ENCODE assay signal across 20 cellular contexts in genomic region chr6:119609865-119610264, GRCh38.
DNase-seq lines count a peak whose midpoint lies in the region; ATAC-seq and TF ChIP-seq lines count a peak whose summit lies in the region.
"Had no signal": no experiment of that assay in that cellular context is flagged by ENCODE, and none has a peak within 500 bp of the region (broad histone marks: within the 10 kb centered on the region; RNA-seq: fewer than 3 reads in every experiment).

No MANE protein-coding gene starts in this region.

- peaks cover 24% of the 10 kb centered on the region for H3K4me1 ChIP-seq in ACC112 (ENCODE audit: control insufficient read depth, insufficient read depth, low read length, unreplicated experiment)
- H3K4me1 ChIP-seq in PC-3 (ENCODE audit: insufficient read depth, low read length), result no peaks in the 10 kb centered on the region

- no peak overlapping the region for H3K9ac ChIP-seq in PC-3 (ENCODE audit: low read length)

- peaks cover under 1% of the 10 kb centered on the region for H3K27me3 Mint-ChIP-seq in activated T-helper 1 cell treated with anti-CD3 and anti-CD28 coated beads, Interleukin-12 subunit alpha, Interleukin-12 subunit beta, Interleukin-2, Interleukin-4 antibody, amounts not matched to agents 30 ng/mL and 10 ng/mL and 1 ng/mL, durations not matched to agents 14 hours and 24 hours and 36 hours (ENCODE audit: insufficient read depth)

- H3K4me1 Mint-ChIP-seq in activated T-helper 1 cell treated with anti-CD3 and anti-CD28 coated beads, Interleukin-12 subunit alpha, Interleukin-12 subunit beta, Interleukin-2, Interleukin-4 antibody, amounts not matched to agents 30 ng/mL and 10 ng/mL and 1 ng/mL, durations not matched to agents 14 hours and 24 hours and 36 hours (ENCODE audit: low read depth), result peaks cover 11% of the 10 kb centered on the region

- H3K9me3 Mint-ChIP-seq in activated T-helper 1 cell treated with anti-CD3 and anti-CD28 coated beads, Interleukin-12 subunit alpha, Interleukin-12 subunit beta, Interleukin-2, Interleukin-4 antibody, amounts not matched to agents 30 ng/mL and 10 ng/mL and 1 ng/mL, durations not matched to agents 14 hours and 24 hours and 36 hours, result no peaks in the 10 kb centered on the region

- BruUV-seq in PC-3 (replicated peaks; lab: Mats Ljungman, UMichigan), result no TSS peak

- H3K4me2 ChIP-seq in PC-3 (ENCODE audit: low read length), result no peak overlapping the region

- ATAC-seq in GM19395 (IDR thresholded peaks at IDR 0.05; ENCODE audit: unreplicated experiment) (peak; percentile 61), HG02885 (IDR thresholded peaks at IDR 0.05; ENCODE audit: poor library complexity, unreplicated experiment) (peak; percentile 54), PC-3 (no peak)

- H2AFZ ChIP-seq in ACC112 (ENCODE audit: low read length, unreplicated experiment) (peak overlapping the region; percentile 57), PC-3 (ENCODE audit: low read length) (no peak overlapping the region)

- H3K79me2 ChIP-seq in ACC112 (ENCODE audit: control insufficient read depth, insufficient read depth, low read length, unreplicated experiment), result no peaks in the 10 kb centered on the region
- H3K79me2 ChIP-seq in PC-3 (ENCODE audit: low read length), result no peaks in the 10 kb centered on the region

- CTCF ChIA-PET in PC-3 (lab: Charles Lee), result no interaction called here

- no peak overlapping the region for H3K4me3 Mint-ChIP-seq in activated T-helper 1 cell treated with anti-CD3 and anti-CD28 coated beads, Interleukin-12 subunit alpha, Interleukin-12 subunit beta, Interleukin-2, Interleukin-4 antibody, amounts not matched to agents 30 ng/mL and 10 ng/mL and 1 ng/mL, durations not matched to agents 14 hours and 24 hours and 36 hours
- H3K4me3 Mint-ChIP-seq: HFFc6 had no signal

- H3K27ac ChIP-seq in ACC112 (ENCODE audit: low read depth, low read length) (no peak overlapping the region), PC-3 (ENCODE audit: low read length) (no peak overlapping the region)
- H3K27ac ChIP-seq: SJSA1 had no signal

- no peaks in the 10 kb centered on the region for H3K9me2 ChIP-seq in PC-3 (replicated peaks; ENCODE audit: low read length)

- H3K36me3 ChIP-seq in ACC112 (ENCODE audit: insufficient read depth, low read length) (no peaks in the 10 kb centered on the region), PC-3 (ENCODE audit: low read depth, low read length) (no peaks in the 10 kb centered on the region)
- H3K36me3 ChIP-seq: SJSA1 had no signal

- H3K27me3 ChIP-seq in ACC112 (ENCODE audit: insufficient read depth, low read length) (no peaks in the 10 kb centered on the region), PC-3 (ENCODE audit: low read length) (no peaks in the 10 kb centered on the region)
- H3K27me3 ChIP-seq: SJSA1 had no signal

- no peak overlapping the region for H3K4me3 ChIP-seq in ACC112 (ENCODE audit: low read depth, low read length)
- H3K4me3 ChIP-seq in PC-3 (ENCODE audit: low read length), result no peak overlapping the region
- H3K4me3 ChIP-seq: SJSA1 had no signal

- intact Hi-C loops in activated T-helper 1 cell treated with anti-CD3 and anti-CD28 coated beads, Interleukin-12 subunit alpha, Interleukin-12 subunit beta, Interleukin-2, Interleukin-4 antibody, amounts not matched to agents 30 ng/mL and 10 ng/mL and 1 ng/mL, durations not matched to agents 14 hours and 24 hours and 36 hours (cut with micrococcal nuclease), result no loop called here
- intact Hi-C loops in PC-3 (cut with micrococcal nuclease), result no loop called here

- H3K9me3 ChIP-seq in PC-3 (ENCODE audit: low read length), result no peaks in the 10 kb centered on the region
- H3K9me3 ChIP-seq: SJSA1 had no signal

- no peaks in the 10 kb centered on the region for H3F3A ChIP-seq in PC-3 (ENCODE audit: low read length, unreplicated experiment)

- H3K36me3 Mint-ChIP-seq in activated T-helper 1 cell treated with anti-CD3 and anti-CD28 coated beads, Interleukin-12 subunit alpha, Interleukin-12 subunit beta, Interleukin-2, Interleukin-4 antibody, amounts not matched to agents 30 ng/mL and 10 ng/mL and 1 ng/mL, durations not matched to agents 14 hours and 24 hours and 36 hours (ENCODE audit: low read depth), result no peaks in the 10 kb centered on the region

- no peaks in the 10 kb centered on the region for H4K20me1 ChIP-seq in PC-3 (ENCODE audit: low read length)

- DNase-seq in activated T-helper 1 cell treated with anti-CD3 and anti-CD28 coated beads, Interleukin-12 subunit alpha, Interleukin-12 subunit beta, Interleukin-2, Interleukin-4 antibody, amounts not matched to agents 30 ng/mL and 10 ng/mL and 1 ng/mL, durations not matched to agents 14 hours and 24 hours and 36 hours (ENCODE audit: low spot score), result no peak
- no peak for DNase-seq in GM19238 (ENCODE audit: insufficient read length, low spot score)
- no peak for DNase-seq in ecto neural progenitor cell (ENCODE audit: low spot score)
- no peak for DNase-seq in C1 segment of cervical spinal cord (lab: John Stamatoyannopoulos, UW)
- DNase-seq in PC-3, result no peak
- DNase-seq: 8988T, DND-41, HFFc6, KG1, NCI-H1048, NCI-H1436 treated with DMSO at 0.1 percent for 48 hours, NCI-H2029 treated with DMSO at 0.1 percent for 48 hours, NCI-H2171 treated with DMSO at 0.1 percent for 48 hours, NCI-H446 treated with DMSO at 0.1 percent for 48 hours, NCI-H748 treated with DMSO at 0.1 percent for 48 hours, SW 1271 had no signal

- POLR2A ChIA-PET in PC-3 (lab: Charles Lee; ENCODE audit: unreplicated experiment), result no interaction called here

- no peak for TF ChIP-seq CTCF in PC-3 (conservative IDR thresholded peaks at IDR 0.05; ENCODE audit: low read depth, low read length)

- peak overlapping the region; percentile 37 for H3K27ac Mint-ChIP-seq in activated T-helper 1 cell treated with anti-CD3 and anti-CD28 coated beads, Interleukin-12 subunit alpha, Interleukin-12 subunit beta, Interleukin-2, Interleukin-4 antibody, amounts not matched to agents 30 ng/mL and 10 ng/mL and 1 ng/mL, durations not matched to agents 14 hours and 24 hours and 36 hours
- H3K27ac Mint-ChIP-seq: HFFc6 had no signal
